8 cellular contexts compared by ENCODE assay signal in genomic region chr7:20220824-20221547, GRCh38. TPM values are rescaled to one million over a fixed set of nuclear protein-coding genes. Genes with fewer than 3 reads are reported as not detected.
DNase-seq lines count a peak whose midpoint lies in the region; FAIRE-seq and TF ChIP-seq lines count a peak whose summit lies in the region.

No MANE protein-coding gene starts in this region.

- H3K4me3 Mint-ChIP-seq in IgD-negative memory B cell (peak overlapping the region; percentile 38 to 87 (median 64)), chondrocyte (ENCODE audit: unreplicated experiment) (no peak overlapping the region)

- DNase-seq in GM12891 (ENCODE audit: insufficient read length, low spot score) (no peak), chondrocyte (ENCODE audit: low spot score) (no peak), prostate gland (ENCODE audit: low spot score) (no peak), C1 segment of cervical spinal cord (lab: John Stamatoyannopoulos, UW) (no peak), NCI-H1436 treated with DMSO at 0.1 percent for 48 hours (lab: John Stamatoyannopoulos, UW) (no peak), HAP-1 (ENCODE audit: low spot score in 2 of 2) (no peak)
- DNase-seq in activated CD4-positive, alpha-beta T cell treated with anti-CD3 and anti-CD28 coated beads, Interleukin-2, amount 50 U/mL, for 1 hour, result no peak

- in situ Hi-C loops in HAP-1 (cut with MboI; ENCODE audit: low sequenced_read_pairs), result no loop called here

- no peaks in the 10 kb centered on the region for H3K27me3 Mint-ChIP-seq in IgD-negative memory B cell
- no peaks in the 10 kb centered on the region for H3K27me3 Mint-ChIP-seq in chondrocyte (ENCODE audit: low read depth)

- H3K4me1 Mint-ChIP-seq in IgD-negative memory B cell (peaks cover 38 to 46% (median 38%) of the 10 kb centered on the region in 3 donors), chondrocyte (ENCODE audit: low read depth) (peaks cover 20% of the 10 kb centered on the region)

- no peaks in the 10 kb centered on the region for H3K36me3 Mint-ChIP-seq in IgD-negative memory B cell
- no peaks in the 10 kb centered on the region for H3K36me3 Mint-ChIP-seq in chondrocyte (ENCODE audit: low read depth)

- H3K36me3 ChIP-seq in prostate gland (no peaks in the 10 kb centered on the region), HAP-1 (replicated peaks) (no peaks in the 10 kb centered on the region)

- H3K9me3 Mint-ChIP-seq in IgD-negative memory B cell (no peaks in the 10 kb centered on the region), chondrocyte (ENCODE audit: low read depth) (no peaks in the 10 kb centered on the region)

- H3K4me1 ChIP-seq in prostate gland (replicated peaks) (no peaks in the 10 kb centered on the region), HAP-1 (no peaks in the 10 kb centered on the region)

- H3K9me3 ChIP-seq in prostate gland (no peaks in the 10 kb centered on the region), HAP-1 (no peaks in the 10 kb centered on the region)

- H3K27me3 ChIP-seq in prostate gland (replicated peaks; ENCODE audit: insufficient read depth), result no peaks in the 10 kb centered on the region
- H3K27me3 ChIP-seq in HAP-1 (ENCODE audit: low read depth), result no peaks in the 10 kb centered on the region

- H3K4me3 ChIP-seq in prostate gland (no peak overlapping the region), HAP-1 (no peak overlapping the region)

- peak; percentile 70 for FAIRE-seq in GM12891 (lab: Jason Lieb, UNC)

- TF ChIP-seq CTCF in chondrocyte (IDR thresholded peaks at IDR 0.05) (no peak), prostate gland (IDR thresholded peaks at IDR 0.05) (no peak)

- H3K27ac Mint-ChIP-seq in IgD-negative memory B cell (peak overlapping the region; percentile 88 to 96 (median 95)), chondrocyte (ENCODE audit: unreplicated experiment) (peak overlapping the region; percentile 9)

- TF ChIP-seq POLR2A in GM12891 (IDR thresholded peaks at IDR 0.05; ENCODE audit: low read depth, low read length), result no peak
- TF ChIP-seq POLR2A in prostate gland (IDR thresholded peaks at IDR 0.05), result no peak

- peak overlapping the region; percentile 2 to 37 for H3K27ac ChIP-seq in prostate gland

- WGBS in prostate gland, result 13% methylated on average over 4 of the region's 4 CpGs

- intact Hi-C loops in prostate gland (cut with DNase I), result no loop called here

TF ChIP-seq in GM12891, 5 proteins besides CTCF, POLR2A, EP300 and RAD21:
- TF ChIP-seq SPI1 (IDR thresholded peaks at IDR 0.05; ENCODE audit: low read depth, low read length) (no peak), POU2F2 (IDR thresholded peaks at IDR 0.05; ENCODE audit: low read depth, low read length) (no peak)

RNA-seq across cellular contexts. Expression of gene MACC1, which starts 3.8 kb away (rescaled TPM):
- 0.64 TPM for polyA plus RNA-seq in GM12891 (2012; ENCODE audit: low read depth, missing spikeins)
- polyA plus RNA-seq in IgD-negative memory B cell, result 1.2 TPM
- total RNA-seq in chondrocyte (not detected in 3 replicates), prostate gland (1 to 10 TPM; 3.0 to 3.4 TPM)
